26 cellular contexts compared by ENCODE assay signal in genomic region chr4:132427125-132427524, GRCh38.
"Had no signal": no experiment of that assay in that cellular context is flagged by ENCODE, and none has a peak within 500 bp of the region (broad histone marks: within the 10 kb centered on the region; RNA-seq: fewer than 3 reads in every experiment).

No MANE protein-coding gene starts in this region.

- H3K4me3 Mint-ChIP-seq: immature natural killer cell; memory B cell; mesothelial cell of epicardium; naive B cell; naive thymus-derived CD4-positive, alpha-beta T cell had no signal

- H3K9me3 ChIP-seq: left lung, lower lobe of right lung had no signal

- H3K36me3 Mint-ChIP-seq: immature natural killer cell; memory B cell; mesothelial cell of epicardium; naive B cell; naive thymus-derived CD4-positive, alpha-beta T cell had no signal

- H3K27ac Mint-ChIP-seq: immature natural killer cell; memory B cell; mesothelial cell of epicardium; naive B cell; naive thymus-derived CD4-positive, alpha-beta T cell had no signal

- H2AFZ ChIP-seq: hepatocyte had no signal

- DNase-seq: hippocampal formation; hypothalamus; immature natural killer cell; islet precursor cell; kidney; kidney glomerular epithelial cell; left cardiac atrium; left colon; left lung; left ventricle myocardium inferior; left ventricle myocardium superior; lower lobe of right lung; mammary epithelial cell; mesenchymal stem cell; mesendoderm; midbrain; mucosa of descending colon; naive B cell; naive thymus-derived CD4-positive, alpha-beta T cell had no signal

- ATAC-seq: left cardiac atrium; left colon; left lobe of liver; left lung; left ventricle myocardium superior; lower lobe of right lung; mucosa of descending colon; naive thymus-derived CD4-positive, alpha-beta T cell had no signal

- H3K4me1 ChIP-seq: left lung, left ventricle myocardium inferior, lower lobe of right lung had no signal

- H3K27me3 ChIP-seq: hepatocyte, left lung had no signal

- H3K36me3 ChIP-seq: left lung, left ventricle myocardium inferior, lower lobe of right lung had no signal

- H3K4me3 ChIP-seq: hepatocyte, left lung, left ventricle myocardium inferior, lower lobe of right lung, lung, mucosa of descending colon had no signal

- H3K27ac ChIP-seq: hepatocyte, left lung, left ventricle myocardium inferior, lower lobe of right lung had no signal

- H3K27me3 Mint-ChIP-seq: memory B cell; naive B cell; naive thymus-derived CD4-positive, alpha-beta T cell had no signal

- FAIRE-seq: islet of Langerhans, keratinocyte, kidney had no signal

- H3K4me1 Mint-ChIP-seq: immature natural killer cell; memory B cell; mesothelial cell of epicardium; naive B cell; naive thymus-derived CD4-positive, alpha-beta T cell had no signal

- H3K79me2 ChIP-seq: hepatocyte had no signal

- H3K4me2 ChIP-seq: hepatocyte had no signal
